ENCODE assay signal across 8 cellular contexts in genomic region chr5:21469523-21470101, GRCh38.
A peak's percentile ranks its signal among the peaks of the same experiment; 100 is the strongest.
DNase-seq lines count a peak whose midpoint lies in the region; ATAC-seq, FAIRE-seq and TF ChIP-seq lines count a peak whose summit lies in the region.
"Not testable (repeated sequence)": the region's sequence is repeated elsewhere in the genome, so short reads cannot be mapped to it uniquely, and the experiment has no call there.

No MANE protein-coding gene starts in this region.

- SMC1A ChIA-PET in GM12878 (lab: Charles Lee; ENCODE audit: uncharacterized antibody, unreplicated experiment), result not testable (repeated sequence)

- FAIRE-seq in GM12878 (lab: Jason Lieb, UNC), result not testable (repeated sequence)

- not testable (repeated sequence) for H3K27me3 ChIP-seq in BE2C; GM12878 (replicated peaks in 1 of 2; ENCODE audit: control insufficient read depth in 2 of 2, insufficient read depth in 2 of 2, low read length in 1 of 2)

- H3K4me2 ChIP-seq in GM12878 (ENCODE audit: control insufficient read depth, insufficient read depth), result not testable (repeated sequence)

- TF ChIP-seq POLR2A in GM12878 (IDR thresholded peaks at IDR 0.05; ENCODE audit: low read depth, low read length), result not testable (repeated sequence)

- not testable (repeated sequence) for H3K9me3 ChIP-seq in BE2C; GM12878 (replicated peaks; ENCODE audit: control insufficient read depth, insufficient read depth, low read length)

- in situ Hi-C loops in GM13977 (cut with MboI; ENCODE audit: low pct_unique_long_range_greater_than_20kb, low sequenced_read_pairs, unreplicated experiment); SK-MEL-5 (cut with HindIII; ENCODE audit: low pct_unique_long_range_greater_than_20kb, low sequenced_read_pairs); GM12878 (cut with MboI): not testable (repeated sequence)

- peak; percentile 70 for TF ChIP-seq CTCF in BE2C (IDR thresholded peaks at IDR 0.05; ENCODE audit: low read depth, low read length)
- peak; percentile 47 for TF ChIP-seq CTCF in GM13977 (IDR thresholded peaks at IDR 0.05; ENCODE audit: extremely low read depth, insufficient read depth, missing control alignments)
- TF ChIP-seq CTCF in GM12878 (IDR thresholded peaks at IDR 0.05 in 2 of 3, conservative IDR thresholded peaks at IDR 0.05 in 1 of 3; ENCODE audit: control insufficient read depth in 2 of 3, extremely low read depth in 1 of 3, insufficient read depth in 1 of 3, low read depth in 3 of 3, low read length in 3 of 3), result peak in 1 of 3 experiments; percentile 24; a peak in 2 of 6 replicates
- peak; percentile 49 for TF ChIP-seq CTCF in foreskin fibroblast (IDR thresholded peaks at IDR 0.05; ENCODE audit: low read depth, low read length)
- peak; percentile 70 for TF ChIP-seq CTCF in retinal pigment epithelial cell (conservative IDR thresholded peaks at IDR 0.05; ENCODE audit: low read depth, low read length)

- RAD21 ChIA-PET in GM12878 (lab: Charles Lee; ENCODE audit: unreplicated experiment), result not testable (repeated sequence)

- CTCF ChIA-PET in GM12878 (lab: Yijun Ruan, JAX), result not testable (repeated sequence)

- 97% methylated on average over 6 of the region's 6 CpGs for WGBS in GM12878 (ENCODE audit: insufficient coverage, insufficient replicate concordance, low lambda C conversion rate, missing lambda C conversion rate)

- not testable (repeated sequence) for H4K20me1 ChIP-seq in GM12878 (ENCODE audit: control insufficient read depth, insufficient read depth)

- not testable (repeated sequence) for H3K9ac ChIP-seq in GM12878 (ENCODE audit: control insufficient read depth, insufficient read depth, low read length)

- DNase-seq in BE2C (peak; percentile 78), NCI-H146 (lab: John Stamatoyannopoulos, UW) (peak; percentile 32), SK-MEL-5 (ENCODE audit: low read depth, low spot score) (peak; percentile 73), foreskin fibroblast (peak in 1 of 2 donors; percentile 12), retinal pigment epithelial cell (ENCODE audit: low read depth) (peak; percentile 10)
- not testable (repeated sequence) for DNase-seq in GM13977 (ENCODE audit: low spot score); GM12878 (ENCODE audit: low read depth, low spot score); left lobe of liver (ENCODE audit: low spot score)

- H3K79me2 ChIP-seq in GM12878 (ENCODE audit: control insufficient read depth, insufficient read depth, low read length), result not testable (repeated sequence)

- not testable (repeated sequence) for TF ChIP-seq EP300 in GM12878 (IDR thresholded peaks at IDR 0.05; ENCODE audit: borderline replicate concordance in 1 of 2, control insufficient read depth in 1 of 2, low read depth in 2 of 2, low read length in 2 of 2)

- not testable (repeated sequence) for H3K4me3 ChIP-seq in BE2C (ENCODE audit: low read depth, low read length); GM12878; foreskin fibroblast (ENCODE audit: low read depth in 1 of 2, low read length in 2 of 2); retinal pigment epithelial cell (ENCODE audit: low read length)

- not testable (repeated sequence) for TF ChIP-seq RAD21 in GM12878 (IDR thresholded peaks at IDR 0.05; ENCODE audit: insufficient read depth, low read depth, low read length)

- not testable (repeated sequence) for H3K36me3 ChIP-seq in BE2C; GM12878 (ENCODE audit: control insufficient read depth in 2 of 2, insufficient read depth in 2 of 2, low read length in 1 of 2)

- not testable (repeated sequence) for H2AFZ ChIP-seq in GM12878 (ENCODE audit: control insufficient read depth, low read depth, low read length)

- BruUV-seq in GM12878 (replicated peaks; lab: Mats Ljungman, UMichigan), result not testable (repeated sequence)

- not testable (repeated sequence) for H3K27ac ChIP-seq in GM12878 (ENCODE audit: control insufficient read depth, insufficient read depth)

- H3K4me1 ChIP-seq in BE2C; GM12878 (ENCODE audit: control insufficient read depth, insufficient read depth, low read length): not testable (repeated sequence)

- intact Hi-C loops in GM12878 (cut with micrococcal nuclease; ENCODE audit: unreplicated experiment), result not testable (repeated sequence)

- peak; percentile 51 for ATAC-seq in GM12878
- peak; percentile 80 for ATAC-seq in left lobe of liver

- POLR2A ChIA-PET in GM12878 (lab: Charles Lee), result not testable (repeated sequence)
